In the genomic region with DNA sequence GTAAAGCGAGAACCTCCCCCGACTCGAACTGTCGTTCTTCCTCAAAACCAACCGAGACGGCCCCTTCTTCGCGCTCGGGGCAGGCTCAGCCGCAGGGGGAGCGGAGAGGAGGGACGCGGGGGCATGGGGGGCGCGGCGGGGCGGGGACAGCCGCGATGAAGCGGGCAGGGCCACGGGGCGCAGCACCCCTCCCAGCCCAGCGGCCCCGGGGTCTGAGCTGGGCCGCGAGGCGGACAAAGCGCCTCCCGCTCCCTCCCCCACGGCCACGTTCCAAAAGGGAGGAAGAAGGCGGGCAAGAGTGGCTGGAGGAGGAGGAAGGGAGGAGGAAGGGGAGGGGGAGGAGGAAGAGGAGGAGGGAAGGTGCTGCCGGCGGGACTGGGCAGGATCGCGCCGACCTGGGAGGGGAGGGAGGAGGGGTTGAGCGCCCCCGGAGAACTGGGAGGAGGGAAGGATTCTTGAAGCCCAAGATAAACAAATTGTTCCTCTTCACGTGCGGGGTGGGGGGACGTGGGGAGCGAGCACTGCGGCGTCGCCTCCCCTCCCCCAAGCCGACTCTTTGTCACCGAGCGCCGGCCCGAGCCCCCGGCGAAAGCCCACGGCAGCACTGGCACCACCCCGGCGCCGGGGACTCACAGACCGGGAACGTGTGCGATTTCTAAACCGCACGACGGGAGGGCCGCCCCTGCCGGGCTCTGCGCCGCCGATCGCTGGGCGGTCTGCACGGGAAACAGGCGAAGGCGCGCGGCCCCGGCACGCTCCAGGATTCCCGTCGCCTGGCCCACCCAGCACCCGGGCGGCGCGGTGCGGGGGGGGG, we compare ENCODE assay signal across 1 cellular context.
TF ChIP-seq lines count a peak whose summit lies in the region.

No MANE protein-coding gene starts in this region.

TF ChIP-seq in K562, 482 proteins besides CTCF, POLR2A, EP300 and RAD21 (continued from another document):
- TF ChIP-seq ZC3H11A (IDR thresholded peaks at IDR 0.05; ENCODE audit: low read depth, low read length) (no peak), ARHGAP35 (IDR thresholded peaks at IDR 0.05; ENCODE audit: partially characterized antibody) (no peak), ERF (CRISPR knock-in tag; IDR thresholded peaks at IDR 0.05) (no peak), ZNF583 (CRISPR knock-in tag; IDR thresholded peaks at IDR 0.05) (no peak), HNRNPL (IDR thresholded peaks at IDR 0.05; ENCODE audit: low read depth, low read length) (no peak), BACH1 (tag; IDR thresholded peaks at IDR 0.05) (no peak), CTBP1 (IDR thresholded peaks at IDR 0.05; ENCODE audit: borderline replicate concordance) (peak; percentile 50; the same call in 1 of the 2 replicates), TBP (optimal IDR thresholded peaks at IDR 0.05; ENCODE audit: low read depth, low read length) (peak; percentile 7), SP1 (CRISPR knock-in tag; IDR thresholded peaks at IDR 0.05) (peak; percentile 22; the same call in 1 of the 2 replicates), ZSCAN29 (IDR thresholded peaks at IDR 0.05) (no peak)
- TF ChIP-seq, protein P1, sequence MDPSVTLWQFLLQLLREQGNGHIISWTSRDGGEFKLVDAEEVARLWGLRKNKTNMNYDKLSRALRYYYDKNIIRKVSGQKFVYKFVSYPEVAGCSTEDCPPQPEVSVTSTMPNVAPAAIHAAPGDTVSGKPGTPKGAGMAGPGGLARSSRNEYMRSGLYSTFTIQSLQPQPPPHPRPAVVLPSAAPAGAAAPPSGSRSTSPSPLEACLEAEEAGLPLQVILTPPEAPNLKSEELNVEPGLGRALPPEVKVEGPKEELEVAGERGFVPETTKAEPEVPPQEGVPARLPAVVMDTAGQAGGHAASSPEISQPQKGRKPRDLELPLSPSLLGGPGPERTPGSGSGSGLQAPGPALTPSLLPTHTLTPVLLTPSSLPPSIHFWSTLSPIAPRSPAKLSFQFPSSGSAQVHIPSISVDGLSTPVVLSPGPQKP (CRISPR knock-in tag; IDR thresholded peaks at IDR 0.05): no peak
- TF ChIP-seq, protein P2, sequence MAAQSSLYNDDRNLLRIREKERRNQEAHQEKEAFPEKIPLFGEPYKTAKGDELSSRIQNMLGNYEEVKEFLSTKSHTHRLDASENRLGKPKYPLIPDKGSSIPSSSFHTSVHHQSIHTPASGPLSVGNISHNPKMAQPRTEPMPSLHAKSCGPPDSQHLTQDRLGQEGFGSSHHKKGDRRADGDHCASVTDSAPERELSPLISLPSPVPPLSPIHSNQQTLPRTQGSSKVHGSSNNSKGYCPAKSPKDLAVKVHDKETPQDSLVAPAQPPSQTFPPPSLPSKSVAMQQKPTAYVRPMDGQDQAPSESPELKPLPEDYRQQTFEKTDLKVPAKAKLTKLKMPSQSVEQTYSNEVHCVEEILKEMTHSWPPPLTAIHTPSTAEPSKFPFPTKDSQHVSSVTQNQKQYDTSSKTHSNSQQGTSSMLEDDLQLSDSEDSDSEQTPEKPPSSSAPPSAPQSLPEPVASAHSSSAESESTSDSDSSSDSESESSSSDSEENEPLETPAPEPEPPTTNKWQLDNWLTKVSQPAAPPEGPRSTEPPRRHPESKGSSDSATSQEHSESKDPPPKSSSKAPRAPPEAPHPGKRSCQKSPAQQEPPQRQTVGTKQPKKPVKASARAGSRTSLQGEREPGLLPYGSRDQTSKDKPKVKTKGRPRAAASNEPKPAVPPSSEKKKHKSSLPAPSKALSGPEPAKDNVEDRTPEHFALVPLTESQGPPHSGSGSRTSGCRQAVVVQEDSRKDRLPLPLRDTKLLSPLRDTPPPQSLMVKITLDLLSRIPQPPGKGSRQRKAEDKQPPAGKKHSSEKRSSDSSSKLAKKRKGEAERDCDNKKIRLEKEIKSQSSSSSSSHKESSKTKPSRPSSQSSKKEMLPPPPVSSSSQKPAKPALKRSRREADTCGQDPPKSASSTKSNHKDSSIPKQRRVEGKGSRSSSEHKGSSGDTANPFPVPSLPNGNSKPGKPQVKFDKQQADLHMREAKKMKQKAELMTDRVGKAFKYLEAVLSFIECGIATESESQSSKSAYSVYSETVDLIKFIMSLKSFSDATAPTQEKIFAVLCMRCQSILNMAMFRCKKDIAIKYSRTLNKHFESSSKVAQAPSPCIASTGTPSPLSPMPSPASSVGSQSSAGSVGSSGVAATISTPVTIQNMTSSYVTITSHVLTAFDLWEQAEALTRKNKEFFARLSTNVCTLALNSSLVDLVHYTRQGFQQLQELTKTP (IDR thresholded peaks at IDR 0.05; ENCODE audit: low read depth in 1 of 2, partially characterized antibody in 2 of 2): peak in 1 of 2 experiments; percentile 15
- TF ChIP-seq, protein P3, sequence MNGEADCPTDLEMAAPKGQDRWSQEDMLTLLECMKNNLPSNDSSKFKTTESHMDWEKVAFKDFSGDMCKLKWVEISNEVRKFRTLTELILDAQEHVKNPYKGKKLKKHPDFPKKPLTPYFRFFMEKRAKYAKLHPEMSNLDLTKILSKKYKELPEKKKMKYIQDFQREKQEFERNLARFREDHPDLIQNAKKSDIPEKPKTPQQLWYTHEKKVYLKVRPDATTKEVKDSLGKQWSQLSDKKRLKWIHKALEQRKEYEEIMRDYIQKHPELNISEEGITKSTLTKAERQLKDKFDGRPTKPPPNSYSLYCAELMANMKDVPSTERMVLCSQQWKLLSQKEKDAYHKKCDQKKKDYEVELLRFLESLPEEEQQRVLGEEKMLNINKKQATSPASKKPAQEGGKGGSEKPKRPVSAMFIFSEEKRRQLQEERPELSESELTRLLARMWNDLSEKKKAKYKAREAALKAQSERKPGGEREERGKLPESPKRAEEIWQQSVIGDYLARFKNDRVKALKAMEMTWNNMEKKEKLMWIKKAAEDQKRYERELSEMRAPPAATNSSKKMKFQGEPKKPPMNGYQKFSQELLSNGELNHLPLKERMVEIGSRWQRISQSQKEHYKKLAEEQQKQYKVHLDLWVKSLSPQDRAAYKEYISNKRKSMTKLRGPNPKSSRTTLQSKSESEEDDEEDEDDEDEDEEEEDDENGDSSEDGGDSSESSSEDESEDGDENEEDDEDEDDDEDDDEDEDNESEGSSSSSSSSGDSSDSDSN (IDR thresholded peaks at IDR 0.05; ENCODE audit: borderline replicate concordance in 1 of 2, low read depth in 2 of 2, low read length in 2 of 2): no peak
- TF ChIP-seq, protein P4, sequence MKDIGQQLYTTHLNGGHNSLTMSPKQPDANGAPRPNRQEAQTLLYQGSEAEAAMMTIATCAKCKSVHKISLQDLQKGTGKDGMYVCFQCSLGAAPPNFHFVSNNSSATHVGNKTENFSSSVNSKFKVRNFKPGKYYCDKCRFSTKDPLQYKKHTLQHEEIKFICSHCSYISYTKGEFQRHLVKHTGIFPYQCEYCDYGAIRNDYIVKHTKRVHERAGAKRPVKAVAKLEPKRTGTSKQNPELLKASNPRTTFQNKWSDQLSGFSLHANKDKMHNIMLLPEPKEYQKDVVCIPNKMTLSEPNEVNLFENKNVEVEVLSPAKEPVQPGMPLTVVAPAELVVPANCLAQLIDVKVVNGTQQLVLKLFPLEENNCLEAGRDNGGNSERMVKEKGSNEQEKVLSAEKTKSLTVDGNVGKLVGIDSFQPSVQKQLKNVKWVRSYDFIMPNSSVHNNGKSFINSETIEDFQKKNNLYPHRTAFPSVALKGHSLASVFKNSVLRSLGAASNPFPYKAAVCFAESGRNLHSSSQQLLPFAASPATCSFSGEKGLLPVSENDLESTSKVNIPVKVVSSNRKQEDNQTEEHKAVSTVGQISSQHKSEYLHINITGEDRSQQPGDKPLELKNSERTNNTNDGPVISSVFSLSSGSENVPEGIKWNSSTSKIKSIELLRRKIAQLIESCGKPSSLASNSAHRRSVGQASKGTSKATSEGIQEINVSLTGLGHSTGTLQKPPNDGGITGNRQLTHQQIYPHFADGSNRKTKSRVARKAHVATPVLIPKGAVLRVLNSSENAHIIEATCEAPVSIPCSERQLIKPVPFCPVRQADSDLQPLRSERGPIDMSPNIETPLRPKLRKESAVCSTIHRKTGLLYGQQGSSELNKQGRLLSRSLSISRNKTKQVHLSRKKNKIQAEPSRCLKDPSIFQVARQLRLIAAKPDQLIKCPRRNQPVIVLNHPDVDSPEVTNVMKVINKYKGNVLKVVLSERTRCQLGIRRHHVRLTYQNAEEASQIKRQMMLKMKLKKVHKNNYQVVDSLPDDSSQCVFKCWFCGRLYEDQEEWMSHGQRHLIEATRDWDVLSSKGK (CRISPR knock-in tag; IDR thresholded peaks at IDR 0.05): no peak
- TF ChIP-seq, protein P5, sequence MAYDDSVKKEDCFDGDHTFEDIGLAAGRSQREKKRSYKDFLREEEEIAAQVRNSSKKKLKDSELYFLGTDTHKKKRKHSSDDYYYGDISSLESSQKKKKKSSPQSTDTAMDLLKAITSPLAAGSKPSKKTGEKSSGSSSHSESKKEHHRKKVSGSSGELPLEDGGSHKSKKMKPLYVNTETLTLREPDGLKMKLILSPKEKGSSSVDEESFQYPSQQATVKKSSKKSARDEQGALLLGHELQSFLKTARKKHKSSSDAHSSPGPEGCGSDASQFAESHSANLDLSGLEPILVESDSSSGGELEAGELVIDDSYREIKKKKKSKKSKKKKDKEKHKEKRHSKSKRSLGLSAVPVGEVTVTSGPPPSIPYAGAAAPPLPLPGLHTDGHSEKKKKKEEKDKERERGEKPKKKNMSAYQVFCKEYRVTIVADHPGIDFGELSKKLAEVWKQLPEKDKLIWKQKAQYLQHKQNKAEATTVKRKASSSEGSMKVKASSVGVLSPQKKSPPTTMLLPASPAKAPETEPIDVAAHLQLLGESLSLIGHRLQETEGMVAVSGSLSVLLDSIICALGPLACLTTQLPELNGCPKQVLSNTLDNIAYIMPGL (CRISPR knock-in tag; IDR thresholded peaks at IDR 0.05): no peak
